In genomic region chr3:122305818-122306621, GRCh38 we compare ENCODE assay signal across 8 cellular contexts. TPM values are rescaled to one million over a fixed set of nuclear protein-coding genes. Genes with fewer than 3 reads are reported as not detected.
DNase-seq lines count a peak whose midpoint lies in the region; FAIRE-seq and TF ChIP-seq lines count a peak whose summit lies in the region.

No MANE protein-coding gene starts in this region.

- H3K27me3 ChIP-seq in AG04450 (ENCODE audit: control insufficient read depth, insufficient read depth, low read length), result peaks cover 4% of the 10 kb centered on the region

- POLR2A ChIA-PET in AG04450 (lab: Yijun Ruan, JAX), result no interaction called here

- CTCF ChIA-PET in AG04450 (lab: Charles Lee), result no interaction called here

- no peak overlapping the region for H3K4me3 Mint-ChIP-seq in activated T-helper 1 cell treated with anti-CD3 and anti-CD28 coated beads, Interleukin-12 subunit alpha, Interleukin-12 subunit beta, Interleukin-2, Interleukin-4 antibody, amounts not matched to agents 30 ng/mL and 10 ng/mL and 1 ng/mL, durations not matched to agents 14 hours and 24 hours and 36 hours

- intact Hi-C loops in activated T-helper 1 cell treated with anti-CD3 and anti-CD28 coated beads, Interleukin-12 subunit alpha, Interleukin-12 subunit beta, Interleukin-2, Interleukin-4 antibody, amounts not matched to agents 30 ng/mL and 10 ng/mL and 1 ng/mL, durations not matched to agents 14 hours and 24 hours and 36 hours (cut with micrococcal nuclease), result loop anchor here (5.0 kb wide), 1 partner anchor 46 kb away; no protein-coding TSS in a partner anchor

- no peak overlapping the region for H3K27ac ChIP-seq in AG04450 (ENCODE audit: low read depth, low read length)

- H3K4me1 Mint-ChIP-seq in activated T-helper 1 cell treated with anti-CD3 and anti-CD28 coated beads, Interleukin-12 subunit alpha, Interleukin-12 subunit beta, Interleukin-2, Interleukin-4 antibody, amounts not matched to agents 30 ng/mL and 10 ng/mL and 1 ng/mL, durations not matched to agents 14 hours and 24 hours and 36 hours (ENCODE audit: low read depth), result peaks cover 3% of the 10 kb centered on the region

- 0 out of 2 replicates have a peak, but pooled peaks have one; percentile 7 for TF ChIP-seq CTCF in AG04450 (IDR thresholded peaks at IDR 0.05; ENCODE audit: low read depth, low read length)
- TF ChIP-seq CTCF in fibroblast of villous mesenchyme (IDR thresholded peaks at IDR 0.05; ENCODE audit: insufficient read depth, low read depth, low read length), result peak; percentile 12

- H3K27me3 Mint-ChIP-seq in activated T-helper 1 cell treated with anti-CD3 and anti-CD28 coated beads, Interleukin-12 subunit alpha, Interleukin-12 subunit beta, Interleukin-2, Interleukin-4 antibody, amounts not matched to agents 30 ng/mL and 10 ng/mL and 1 ng/mL, durations not matched to agents 14 hours and 24 hours and 36 hours (ENCODE audit: insufficient read depth), result peaks cover 6% of the 10 kb centered on the region

- TF ChIP-seq POLR2A in GM12891 (IDR thresholded peaks at IDR 0.05; ENCODE audit: low read depth, low read length), result no peak

- H3K36me3 Mint-ChIP-seq in activated T-helper 1 cell treated with anti-CD3 and anti-CD28 coated beads, Interleukin-12 subunit alpha, Interleukin-12 subunit beta, Interleukin-2, Interleukin-4 antibody, amounts not matched to agents 30 ng/mL and 10 ng/mL and 1 ng/mL, durations not matched to agents 14 hours and 24 hours and 36 hours (ENCODE audit: low read depth), result no peaks in the 10 kb centered on the region

- FAIRE-seq in GM12891 (lab: Jason Lieb, UNC), result peak; percentile 83

- no peaks in the 10 kb centered on the region for H3K9me3 ChIP-seq in AG04450 (ENCODE audit: control insufficient read depth, insufficient read depth, low read length)

- H3K9me3 Mint-ChIP-seq in activated T-helper 1 cell treated with anti-CD3 and anti-CD28 coated beads, Interleukin-12 subunit alpha, Interleukin-12 subunit beta, Interleukin-2, Interleukin-4 antibody, amounts not matched to agents 30 ng/mL and 10 ng/mL and 1 ng/mL, durations not matched to agents 14 hours and 24 hours and 36 hours, result no peaks in the 10 kb centered on the region

- H3K27ac Mint-ChIP-seq in activated T-helper 1 cell treated with anti-CD3 and anti-CD28 coated beads, Interleukin-12 subunit alpha, Interleukin-12 subunit beta, Interleukin-2, Interleukin-4 antibody, amounts not matched to agents 30 ng/mL and 10 ng/mL and 1 ng/mL, durations not matched to agents 14 hours and 24 hours and 36 hours, result no peak overlapping the region

- DNase-seq in AG04450 (ENCODE audit: low read depth, low spot score) (no peak), GM12891 (ENCODE audit: insufficient read length, low spot score) (no peak), NCI-H69 (lab: John Stamatoyannopoulos, UW) (peak; percentile 2), fibroblast of villous mesenchyme (ENCODE audit: low read depth) (no peak), NCI-H2227 treated with DMSO at 0.1 percent for 48 hours (lab: John Stamatoyannopoulos, UW) (no peak), DMS79 treated with DMSO at 0.1 percent for 48 hours (lab: John Stamatoyannopoulos, UW) (no peak), midbrain (lab: John Stamatoyannopoulos, UW) (no peak)
- DNase-seq in activated T-helper 1 cell treated with anti-CD3 and anti-CD28 coated beads, Interleukin-12 subunit alpha, Interleukin-12 subunit beta, Interleukin-2, Interleukin-4 antibody, amounts not matched to agents 30 ng/mL and 10 ng/mL and 1 ng/mL, durations not matched to agents 14 hours and 24 hours and 36 hours (ENCODE audit: low spot score), result no peak

- no peak overlapping the region for H3K4me3 ChIP-seq in AG04450 (ENCODE audit: low read depth, low read length)
- no peak overlapping the region for H3K4me3 ChIP-seq in fibroblast of villous mesenchyme (ENCODE audit: low read depth, low read length)

TF ChIP-seq in GM12891, 5 proteins besides CTCF, POLR2A, EP300 and RAD21:
- TF ChIP-seq POU2F2 (IDR thresholded peaks at IDR 0.05; ENCODE audit: low read depth, low read length), result no peak
- no peak for TF ChIP-seq PAX5 (IDR thresholded peaks at IDR 0.05; ENCODE audit: insufficient read depth, low read length, severe bottlenecking)
- no peak for TF ChIP-seq TAF1 (IDR thresholded peaks at IDR 0.05; ENCODE audit: low read depth, low read length)
- TF ChIP-seq SPI1 (IDR thresholded peaks at IDR 0.05; ENCODE audit: low read depth, low read length), result no peak
- TF ChIP-seq POLR2AphosphoS5 (IDR thresholded peaks at IDR 0.05; ENCODE audit: low read depth, low read length), result no peak

RNA-seq across cellular contexts. Expression of gene CSTA, which starts 19.0 kb away (rescaled TPM):
- polyA plus RNA-seq in AG04450 (2011; rRNA removed), result 0.58 and 1.0 TPM in 2 replicates
- polyA minus RNA-seq in AG04450 (2011; rRNA and poly(A)+ RNA removed), result not detected in 2 replicates
- polyA plus RNA-seq in GM12891 (2012; ENCODE audit: low read depth, missing spikeins), result 1.3 TPM
- total RNA-seq in fibroblast of villous mesenchyme, result 0.32 TPM in 1 of 2 replicates, not detected in the other
- total RNA-seq in activated T-helper 1 cell treated with anti-CD3 and anti-CD28 coated beads, Interleukin-12 subunit alpha, Interleukin-12 subunit beta, Interleukin-2, Interleukin-4 antibody, amounts not matched to agents 30 ng/mL and 10 ng/mL and 1 ng/mL, durations not matched to agents 14 hours and 24 hours and 36 hours, result not detected in 2 replicates
